1 cellular context compared by ENCODE assay signal in the genomic region with DNA sequence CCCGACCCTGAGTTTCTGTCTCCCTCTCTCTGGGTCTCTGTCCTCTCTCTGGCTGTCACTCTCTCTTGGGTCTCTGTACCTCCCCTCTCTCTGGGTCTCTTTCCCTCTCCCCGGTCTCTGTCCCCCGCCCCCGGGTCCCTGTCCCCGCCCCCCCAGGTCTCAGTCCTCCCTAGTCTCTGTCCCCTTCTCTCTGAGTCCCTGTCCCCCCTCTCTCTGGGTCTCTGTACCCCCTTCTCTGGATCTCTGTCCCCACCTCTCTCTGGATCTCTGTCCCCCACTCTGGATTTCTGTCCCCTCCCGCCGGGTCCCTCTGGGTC.
TF ChIP-seq lines count a peak whose summit lies in the region.

No MANE protein-coding gene starts in this region.

TF ChIP-seq in endothelial cell of umbilical vein, 7 proteins besides CTCF, POLR2A, EP300 and RAD21:
- no peak for TF ChIP-seq MYC (IDR thresholded peaks at IDR 0.05; ENCODE audit: low read depth, low read length)
- no peak for TF ChIP-seq JUN (IDR thresholded peaks at IDR 0.05; ENCODE audit: borderline replicate concordance, insufficient read depth, insufficient read length, low read depth)
- TF ChIP-seq EZH2 (IDR thresholded peaks at IDR 0.05; ENCODE audit: borderline replicate concordance, low read depth, low read length, severe bottlenecking) = no peak
- TF ChIP-seq POLR2AphosphoS5 (IDR thresholded peaks at IDR 0.05; ENCODE audit: insufficient read depth, low read depth, low read length) = no peak
- no peak for TF ChIP-seq MAX (IDR thresholded peaks at IDR 0.05; ENCODE audit: insufficient read depth, insufficient read length)
- no peak for TF ChIP-seq FOS (IDR thresholded peaks at IDR 0.05; ENCODE audit: borderline replicate concordance, insufficient read depth, low read length)
- TF ChIP-seq GATA2 (IDR thresholded peaks at IDR 0.05; ENCODE audit: insufficient read depth, insufficient read length, low read depth, low read length) = no peak
